In genomic region chr15:66400351-66400774, GRCh38 we compare ENCODE assay signal across 15 cellular contexts. TPM values are rescaled to one million over a fixed set of nuclear protein-coding genes. Genes with fewer than 3 reads are reported as not detected.
DNase-seq lines count a peak whose midpoint lies in the region; ATAC-seq and TF ChIP-seq lines count a peak whose summit lies in the region.
"Had no signal": no experiment of that assay in that cellular context is flagged by ENCODE, and none has a peak within 500 bp of the region (broad histone marks: within the 10 kb centered on the region; RNA-seq: fewer than 3 reads in every experiment).

No MANE protein-coding gene starts in this region.

- CTCF ChIA-PET in CD4-positive, alpha-beta memory T cell (lab: Charles Lee; ENCODE audit: partially characterized antibody) = interaction anchor here (6.5 kb wide), 1 partner anchor 12 kb away, joined by 44 read pairs; the partner anchor contains the start of gene MAP2K1
- CTCF ChIA-PET in HEK293 (lab: Yijun Ruan, JAX) = no interaction called here

- no peaks in the 10 kb centered on the region for H3K27me3 Mint-ChIP-seq in CD4-positive, alpha-beta memory T cell
- no peaks in the 10 kb centered on the region for H3K27me3 Mint-ChIP-seq in activated T-helper 2 cell treated with anti-CD3 and anti-CD28 coated beads, Interferon-gamma antibody, Interleukin-2, Interleukin-4, amounts not matched to agents 10 μg/mL and 5 μg/mL and 100 μg/mL, durations not matched to agents 14 hours and 24 hours and 36 hours (ENCODE audit: low read depth)

- H3K36me3 ChIP-seq in CD4-positive, alpha-beta memory T cell (ENCODE audit: insufficient read depth, low read length) = no peaks in the 10 kb centered on the region
- H3K36me3 ChIP-seq in HEK293 (ENCODE audit: control insufficient read depth in 2 of 2, insufficient read depth in 1 of 2, low read length in 2 of 2) = peaks cover 0 to 10% of the 10 kb centered on the region in 2 experiments; a peak in 1 of 3 replicates
- H3K36me3 ChIP-seq: Peyer's patch had no signal

- no peak for TF ChIP-seq CTCF in HEK293 (tag by site-specific recombination; IDR thresholded peaks at IDR 0.05)

- H3K9me3 ChIP-seq in CD4-positive, alpha-beta memory T cell (ENCODE audit: control insufficient read depth in 1 of 2, low read length in 2 of 2) = no peaks in the 10 kb centered on the region
- H3K9me3 ChIP-seq in HEK293 (ENCODE audit: control insufficient read depth, insufficient read depth, low read depth, low read length) (no peaks in the 10 kb centered on the region), right cardiac atrium (ENCODE audit: control insufficient read depth, low read length) (no peaks in the 10 kb centered on the region)
- H3K9me3 ChIP-seq: mucosa of descending colon, Peyer's patch had no signal

- DNase-seq in CD4-positive, alpha-beta memory T cell = no peak
- DNase-seq in activated T-helper 2 cell treated with anti-CD3 and anti-CD28 coated beads, Interferon-gamma antibody, Interleukin-2, Interleukin-4, amounts not matched to agents 10 μg/mL and 5 μg/mL and 100 μg/mL, durations not matched to agents 14 hours and 24 hours and 36 hours (ENCODE audit: low spot score) = no peak
- DNase-seq in kidney tubule cell (ENCODE audit: low spot score) = peak; percentile 52
- DNase-seq in right cardiac atrium = no peak
- no peak for DNase-seq in NCI-H1092 treated with DMSO at 0.1 percent for 48 hours (lab: John Stamatoyannopoulos, UW)
- DNase-seq: activated naive CD4-positive, alpha-beta T cell treated with anti-CD3 and anti-CD28 coated beads for 36 hours; dorsolateral prefrontal cortex; hypothalamus; mucosa of descending colon; NCI-H187 treated with DMSO at 0.1 percent for 48 hours; Peyer's patch had no signal

- ATAC-seq in HG03354 (IDR thresholded peaks at IDR 0.05; ENCODE audit: poor library complexity, severe bottlenecking, unreplicated experiment) (no peak), right cardiac atrium (no peak), HG03025 (IDR thresholded peaks at IDR 0.05; ENCODE audit: low FRiP score, unreplicated experiment) (no peak)
- ATAC-seq: mucosa of descending colon had no signal

- peaks cover 13 to 20% of the 10 kb centered on the region in 2 donors for H3K36me3 Mint-ChIP-seq in CD4-positive, alpha-beta memory T cell
- H3K36me3 Mint-ChIP-seq in activated T-helper 2 cell treated with anti-CD3 and anti-CD28 coated beads, Interferon-gamma antibody, Interleukin-2, Interleukin-4, amounts not matched to agents 10 μg/mL and 5 μg/mL and 100 μg/mL, durations not matched to agents 14 hours and 24 hours and 36 hours (ENCODE audit: low read depth) = peaks cover 59% of the 10 kb centered on the region

- peaks cover 45 to 83% (median 62%) of the 10 kb centered on the region in 4 donors for H3K4me1 Mint-ChIP-seq in CD4-positive, alpha-beta memory T cell
- H3K4me1 Mint-ChIP-seq in activated T-helper 2 cell treated with anti-CD3 and anti-CD28 coated beads, Interferon-gamma antibody, Interleukin-2, Interleukin-4, amounts not matched to agents 10 μg/mL and 5 μg/mL and 100 μg/mL, durations not matched to agents 14 hours and 24 hours and 36 hours (ENCODE audit: low read depth) = peaks cover 62% of the 10 kb centered on the region

- 76% methylated on average over 3 of the region's 3 CpGs for WGBS in right cardiac atrium

- no peak overlapping the region for H3K4me3 ChIP-seq in CD4-positive, alpha-beta memory T cell (ENCODE audit: low read length in 2 of 2)
- H3K4me3 ChIP-seq in HEK293 (ENCODE audit: low read depth, low read length) = no peak overlapping the region
- H3K4me3 ChIP-seq in right cardiac atrium (ENCODE audit: low read length) = no peak overlapping the region
- H3K4me3 ChIP-seq: dorsolateral prefrontal cortex, mucosa of descending colon, Peyer's patch, skin epidermis had no signal

- H3K4me1 ChIP-seq in CD4-positive, alpha-beta memory T cell (ENCODE audit: insufficient read depth, low read length) = peaks cover 69% of the 10 kb centered on the region
- H3K4me1 ChIP-seq in HEK293 (ENCODE audit: control insufficient read depth, insufficient read depth, low read length) (peaks cover 15% of the 10 kb centered on the region), right cardiac atrium (ENCODE audit: control insufficient read depth, insufficient read depth, low read length) (peaks cover 6% of the 10 kb centered on the region)

- no peak overlapping the region for H3K27ac ChIP-seq in CD4-positive, alpha-beta memory T cell (ENCODE audit: low read depth, low read length)
- H3K27ac ChIP-seq in HEK293 (ENCODE audit: extremely low read depth, low read depth, low read length) (no peak overlapping the region), right cardiac atrium (ENCODE audit: low read length) (no peak overlapping the region)
- H3K27ac ChIP-seq: dorsolateral prefrontal cortex, Peyer's patch, skin epidermis had no signal

- intact Hi-C loops in CD4-positive, alpha-beta memory T cell (cut with micrococcal nuclease) = no loop called here
- intact Hi-C loops in activated T-helper 2 cell treated with anti-CD3 and anti-CD28 coated beads, Interferon-gamma antibody, Interleukin-2, Interleukin-4, amounts not matched to agents 10 μg/mL and 5 μg/mL and 100 μg/mL, durations not matched to agents 14 hours and 24 hours and 36 hours (cut with micrococcal nuclease) = loop anchor here (2.0 kb wide), 1 partner anchor 14 kb away; the partner anchor contains the start of gene MAP2K1
- intact Hi-C loops in right cardiac atrium (cut with DNase I) = loop anchor here in 1 of 4 donors (10.0 kb wide), 1 partner anchor 74 kb away; no protein-coding TSS in a partner anchor

- POLR2A ChIA-PET in CD4-positive, alpha-beta memory T cell (lab: Charles Lee; ENCODE audit: partially characterized antibody) = interaction anchor here (0.6 kb wide), 1 partner anchor 10 kb away, joined by 3 read pairs; no protein-coding TSS in a partner anchor
- POLR2A ChIA-PET in HEK293 (lab: Yijun Ruan, JAX) = no interaction called here

- H3K27me3 ChIP-seq in CD4-positive, alpha-beta memory T cell (ENCODE audit: insufficient read depth, low read length) = no peaks in the 10 kb centered on the region
- H3K27me3 ChIP-seq in right cardiac atrium (ENCODE audit: control insufficient read depth, insufficient read depth) = no peaks in the 10 kb centered on the region
- H3K27me3 ChIP-seq: dorsolateral prefrontal cortex, Peyer's patch had no signal

- no peaks in the 10 kb centered on the region for H3K9me3 Mint-ChIP-seq in CD4-positive, alpha-beta memory T cell
- H3K9me3 Mint-ChIP-seq in activated T-helper 2 cell treated with anti-CD3 and anti-CD28 coated beads, Interferon-gamma antibody, Interleukin-2, Interleukin-4, amounts not matched to agents 10 μg/mL and 5 μg/mL and 100 μg/mL, durations not matched to agents 14 hours and 24 hours and 36 hours = no peaks in the 10 kb centered on the region
- H3K9me3 Mint-ChIP-seq: activated naive CD4-positive, alpha-beta T cell treated with anti-CD3 and anti-CD28 coated beads for 36 hours had no signal

- H3K27ac Mint-ChIP-seq in CD4-positive, alpha-beta memory T cell = peak overlapping the region in 5 of 7 donors; percentile 8 to 66 (median 48)
- peak overlapping the region; percentile 26 for H3K27ac Mint-ChIP-seq in activated T-helper 2 cell treated with anti-CD3 and anti-CD28 coated beads, Interferon-gamma antibody, Interleukin-2, Interleukin-4, amounts not matched to agents 10 μg/mL and 5 μg/mL and 100 μg/mL, durations not matched to agents 14 hours and 24 hours and 36 hours
- H3K27ac Mint-ChIP-seq: activated naive CD4-positive, alpha-beta T cell treated with anti-CD3 and anti-CD28 coated beads for 36 hours had no signal

- H3K4me3 Mint-ChIP-seq in CD4-positive, alpha-beta memory T cell = peak overlapping the region in 2 of 8 donors; percentile 21 to 61
- H3K4me3 Mint-ChIP-seq in activated T-helper 2 cell treated with anti-CD3 and anti-CD28 coated beads, Interferon-gamma antibody, Interleukin-2, Interleukin-4, amounts not matched to agents 10 μg/mL and 5 μg/mL and 100 μg/mL, durations not matched to agents 14 hours and 24 hours and 36 hours (ENCODE audit: low read depth) = no peak overlapping the region
- H3K4me3 Mint-ChIP-seq: activated naive CD4-positive, alpha-beta T cell treated with anti-CD3 and anti-CD28 coated beads for 36 hours had no signal

TF ChIP-seq in HEK293, 187 proteins besides CTCF, POLR2A, EP300 and RAD21 (continues in another document):
- peak; percentile 83 for TF ChIP-seq ZBTB48 (tag by site-specific recombination; IDR thresholded peaks at IDR 0.05)

RNA-seq across cellular contexts. Expression of gene MAP2K1, which starts 13.7 kb away (rescaled TPM):
- total RNA-seq in CD4-positive, alpha-beta memory T cell = 10 to 100 TPM; 54.0 to 54.9 TPM
- 10 to 100 TPM; 44.9 to 71.2 TPM for polyA plus RNA-seq in CD4-positive, alpha-beta memory T cell
- 107 and 111 TPM in 2 replicates for total RNA-seq in activated T-helper 2 cell treated with anti-CD3 and anti-CD28 coated beads, Interferon-gamma antibody, Interleukin-2, Interleukin-4, amounts not matched to agents 10 μg/mL and 5 μg/mL and 100 μg/mL, durations not matched to agents 14 hours and 24 hours and 36 hours
- 10 to 100 TPM; 38.2 to 45.9 (median 39.2) TPM for total RNA-seq in right cardiac atrium
- polyA plus RNA-seq in right cardiac atrium = 32.6 TPM

RNA-seq across cellular contexts. Expression of gene TIPIN, which starts 43.9 kb away (rescaled TPM):
- total RNA-seq in CD4-positive, alpha-beta memory T cell = 1 to 10 TPM; 5.9 to 9.0 TPM
- 1 to 10 TPM; 5.0 to 6.9 TPM for polyA plus RNA-seq in CD4-positive, alpha-beta memory T cell
- total RNA-seq in activated T-helper 2 cell treated with anti-CD3 and anti-CD28 coated beads, Interferon-gamma antibody, Interleukin-2, Interleukin-4, amounts not matched to agents 10 μg/mL and 5 μg/mL and 100 μg/mL, durations not matched to agents 14 hours and 24 hours and 36 hours = 42.4 and 43.3 TPM in 2 replicates
- 1 to 10 TPM; 3.2 to 7.4 (median 3.6) TPM for total RNA-seq in right cardiac atrium
- polyA plus RNA-seq in right cardiac atrium = 3.8 TPM
